35 cellular contexts compared by ENCODE assay signal in the genomic region with DNA sequence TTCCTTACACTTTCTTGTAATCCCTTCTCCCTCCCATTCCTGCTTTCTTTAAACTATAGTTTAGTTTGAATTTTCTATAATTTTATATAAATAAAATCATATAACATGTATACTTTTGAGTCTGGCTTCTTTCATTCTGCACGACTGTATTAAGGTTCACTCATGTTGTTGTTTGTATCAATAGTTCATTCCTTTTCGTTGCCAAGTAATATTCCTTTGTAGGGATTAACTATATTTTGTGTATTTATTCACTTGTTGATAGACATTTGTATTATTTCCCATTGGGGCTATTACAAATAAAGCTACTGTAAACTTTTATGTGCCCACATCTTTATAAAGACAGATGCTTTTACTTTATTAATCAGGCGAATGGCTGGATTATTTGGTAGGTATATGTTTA.
"Had no signal": no experiment of that assay in that cellular context is flagged by ENCODE, and none has a peak within 500 bp of the region (broad histone marks: within the 10 kb centered on the region; RNA-seq: fewer than 3 reads in every experiment).

No MANE protein-coding gene starts in this region.

- DNase-seq: Karpas-422, Kasumi-1, MG63, MM.1S, MV-4-11, NCI-H1048, NCI-H1092, NCI-H1092 treated with DMSO at 0.1 percent for 48 hours, NCI-H1105, NCI-H1105 treated with DMSO at 0.1 percent for 48 hours, NCI-H1417, NCI-H1417 treated with DMSO at 0.1 percent for 48 hours, NCI-H1436, NCI-H1436 treated with DMSO at 0.1 percent for 48 hours, NCI-H146, NCI-H1694, NCI-H1694 treated with DMSO at 0.1 percent for 48 hours, NCI-H187, NCI-H187 treated with DMSO at 0.1 percent for 48 hours, NCI-H1930, NCI-H2029, NCI-H2029 treated with DMSO at 0.1 percent for 48 hours, NCI-H2081, NCI-H2081 treated with DMSO at 0.1 percent for 48 hours, NCI-H2107, NCI-H2171, NCI-H2171 treated with DMSO at 0.1 percent for 48 hours, NCI-H2227 treated with DMSO at 0.1 percent for 48 hours, NCI-H226, NCI-H345, NCI-H446, NCI-H446 treated with DMSO at 0.1 percent for 48 hours, NCI-H510A, NCI-H510A treated with DMSO at 0.1 percent for 48 hours, NCI-H524 had no signal

- H3K36me3 ChIP-seq: MG63 had no signal

- H3K27me3 ChIP-seq: MG63 had no signal

- H3K4me3 ChIP-seq: MG63 had no signal

- H3K9me3 ChIP-seq: MG63 had no signal
